ENCODE assay signal across 29 cellular contexts in the genomic region with DNA sequence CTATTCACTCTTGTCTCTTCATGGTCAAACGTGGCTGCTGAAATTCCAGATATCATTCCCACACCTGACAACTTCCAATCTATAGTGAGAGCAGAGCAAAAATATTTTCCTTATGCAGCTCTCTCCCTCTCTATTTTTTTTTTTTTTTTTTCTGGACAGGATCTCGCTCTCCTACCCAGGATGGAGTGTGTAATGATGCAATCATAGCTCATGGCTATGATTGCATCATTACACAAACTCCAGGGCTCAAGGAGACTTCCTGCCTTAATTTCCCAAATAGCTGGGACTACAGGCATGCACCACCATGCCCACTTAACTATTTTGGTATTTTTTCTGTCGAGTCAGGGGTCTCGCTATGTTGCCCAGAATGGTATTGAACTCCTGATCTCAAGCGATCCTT.
"Had no signal": no experiment of that assay in that cellular context is flagged by ENCODE, and none has a peak within 500 bp of the region (broad histone marks: within the 10 kb centered on the region; RNA-seq: fewer than 3 reads in every experiment).

No MANE protein-coding gene starts in this region.

- H3K36me3 Mint-ChIP-seq: activated CD4-positive, alpha-beta memory T cell treated with anti-CD3 and anti-CD28 coated beads for 36 hours; activated naive CD4-positive, alpha-beta T cell treated with anti-CD3 and anti-CD28 coated beads, Interleukin-2, amount 10 ng/mL, durations not matched to agents 7 days and 5 days; activated naive CD4-positive, alpha-beta T cell treated with anti-CD3 and anti-CD28 coated beads, Interleukin-2, amount 50 U/mL, for 72 hours; activated naive CD8-positive, alpha-beta T cell treated with anti-CD3 and anti-CD28 coated beads, Interleukin-2, amount 10 ng/mL, durations not matched to agents 7 days and 5 days; brain had no signal

- H3K4me3 ChIP-seq: ascending aorta, breast epithelium, coronary artery, dorsolateral prefrontal cortex, esophagus squamous epithelium had no signal

- H3K36me3 ChIP-seq: ascending aorta, breast epithelium, esophagus squamous epithelium had no signal

- H3K27ac Mint-ChIP-seq: activated CD4-positive, alpha-beta memory T cell treated with anti-CD3 and anti-CD28 coated beads for 36 hours; activated CD4-positive, alpha-beta T cell treated with anti-CD3 and anti-CD28 coated beads for 36 hours; activated CD4-positive, alpha-beta T cell treated with anti-CD3 and anti-CD28 coated beads, Interleukin-2, amount 10 ng/mL, durations not matched to agents 24 days and 14 days; activated CD8-positive, alpha-beta T cell treated with anti-CD3 and anti-CD28 coated beads, Interleukin-2, amount 10 ng/mL, durations not matched to agents 7 days and 5 days; activated naive CD4-positive, alpha-beta T cell treated with anti-CD3 and anti-CD28 coated beads, Interleukin-2, amount 10 ng/mL, durations not matched to agents 7 days and 5 days; activated naive CD8-positive, alpha-beta T cell treated with anti-CD3 and anti-CD28 coated beads, Interleukin-2, amount 10 ng/mL, durations not matched to agents 7 days and 5 days; activated T-cell treated with anti-CD3 and anti-CD28 coated beads, Interleukin-2, amount 50 U/mL, for 72 hours; brain; dendritic cell treated with granulocyte-macrophage colony-stimulating factor and Interleukin-4, amounts not matched to agents 40 ng/mL and 50 ng/mL, for 4 days; endodermal cell had no signal

- H3K27ac ChIP-seq: ascending aorta, breast epithelium, coronary artery, dorsolateral prefrontal cortex, esophagus squamous epithelium had no signal

- H3K27me3 Mint-ChIP-seq: activated CD4-positive, alpha-beta T cell treated with anti-CD3 and anti-CD28 coated beads for 36 hours; activated CD4-positive, alpha-beta T cell treated with anti-CD3 and anti-CD28 coated beads, Interleukin-2, amount 10 ng/mL, durations not matched to agents 24 days and 14 days; activated naive CD4-positive, alpha-beta T cell treated with anti-CD3 and anti-CD28 coated beads, Interleukin-2, amount 10 ng/mL, durations not matched to agents 7 days and 5 days; activated naive CD8-positive, alpha-beta T cell treated with anti-CD3 and anti-CD28 coated beads, Interleukin-2, amount 10 ng/mL, durations not matched to agents 7 days and 5 days; activated T-cell treated with anti-CD3 and anti-CD28 coated beads, Interleukin-2, amount 50 U/mL, for 24 hours; brain; dendritic cell treated with granulocyte-macrophage colony-stimulating factor and Interleukin-4, amounts not matched to agents 40 ng/mL and 50 ng/mL, for 4 days had no signal

- H3K27me3 ChIP-seq: ascending aorta, breast epithelium, esophagus squamous epithelium had no signal

- H3K4me1 Mint-ChIP-seq: activated CD4-positive, alpha-beta T cell treated with anti-CD3 and anti-CD28 coated beads for 36 hours; activated CD4-positive, alpha-beta T cell treated with anti-CD3 and anti-CD28 coated beads, Interleukin-2, amount 10 ng/mL, durations not matched to agents 24 days and 14 days; activated naive CD4-positive, alpha-beta T cell treated with anti-CD3 and anti-CD28 coated beads, Interleukin-2, amount 10 ng/mL, durations not matched to agents 7 days and 5 days; activated naive CD8-positive, alpha-beta T cell treated with anti-CD3 and anti-CD28 coated beads, Interleukin-2, amount 10 ng/mL, durations not matched to agents 7 days and 5 days; brain; central memory CD8-positive, alpha-beta T cell had no signal

- ATAC-seq: activated CD4-positive, alpha-beta T cell treated with anti-CD3 and anti-CD28 coated beads for 36 hours; activated CD8-positive, alpha-beta T cell treated with anti-CD3 and anti-CD28 coated beads, Interleukin-2, amount 10 ng/mL, durations not matched to agents 7 days and 5 days; activated naive CD4-positive, alpha-beta T cell treated with anti-CD3 and anti-CD28 coated beads, Interleukin-2, amount 50 U/mL, for 72 hours; activated T-cell treated with anti-CD3 and anti-CD28 coated beads, Interleukin-2, amount 50 U/mL, for 72 hours had no signal

- H3K9me3 ChIP-seq: ascending aorta, breast epithelium, esophagus squamous epithelium had no signal

- H3K4me1 ChIP-seq: ascending aorta, breast epithelium, esophagus squamous epithelium had no signal

- DNase-seq: activated CD4-positive, alpha-beta memory T cell treated with anti-CD3 and anti-CD28 coated beads for 36 hours; activated CD4-positive, alpha-beta T cell treated with anti-CD3 and anti-CD28 coated beads for 36 hours; activated CD4-positive, alpha-beta T cell treated with anti-CD3 and anti-CD28 coated beads, Interleukin-2, amount 10 ng/mL, durations not matched to agents 24 days and 14 days; activated CD4-positive, CD25-positive, alpha-beta regulatory T cell; activated CD4-positive, CD25-positive, alpha-beta regulatory T cell treated with anti-CD3 and anti-CD28 coated beads, Interleukin-2, amount 50 U/mL, for 72 hours; activated CD8-positive, alpha-beta memory T cell treated with anti-CD3 and anti-CD28 coated beads, Interleukin-2, amount 50 U/mL, for 48 hours; activated CD8-positive, alpha-beta T cell treated with anti-CD3 and anti-CD28 coated beads, Interleukin-2, amount 10 ng/mL, durations not matched to agents 7 days and 5 days; activated gamma-delta T cell; activated naive CD4-positive, alpha-beta T cell; activated naive CD4-positive, alpha-beta T cell treated with anti-CD3 and anti-CD28 coated beads, Interleukin-2, amount 10 ng/mL, durations not matched to agents 7 days and 5 days; activated naive CD8-positive, alpha-beta T cell treated with anti-CD3 and anti-CD28 coated beads, Interleukin-2, amount 10 ng/mL, durations not matched to agents 7 days and 5 days; activated T-cell treated with anti-CD3 and anti-CD28 coated beads for 4 hours; activated T-cell treated with anti-CD3 and anti-CD28 coated beads, Interleukin-2, amount 50 U/mL, for 24 hours; activated T-cell treated with anti-CD3 and anti-CD28 coated beads, Interleukin-2, amount 50 U/mL, for 72 hours; dorsolateral prefrontal cortex; effector memory CD4-positive, alpha-beta T cell; endodermal cell; erythroblast; esophagus squamous epithelium; foreskin fibroblast; head of caudate nucleus; T-helper 2 cell had no signal

- H3K9me3 Mint-ChIP-seq: activated CD4-positive, alpha-beta memory T cell treated with anti-CD3 and anti-CD28 coated beads for 36 hours; activated CD4-positive, alpha-beta T cell treated with anti-CD3 and anti-CD28 coated beads, Interleukin-2, amount 10 ng/mL, durations not matched to agents 24 days and 14 days; activated naive CD4-positive, alpha-beta T cell treated with anti-CD3 and anti-CD28 coated beads, Interleukin-2, amount 10 ng/mL, durations not matched to agents 7 days and 5 days; activated naive CD8-positive, alpha-beta T cell treated with anti-CD3 and anti-CD28 coated beads, Interleukin-2, amount 10 ng/mL, durations not matched to agents 7 days and 5 days; activated T-cell treated with anti-CD3 and anti-CD28 coated beads, Interleukin-2, amount 50 U/mL, for 24 hours; endodermal cell had no signal

- H3K4me3 Mint-ChIP-seq: activated CD4-positive, alpha-beta memory T cell treated with anti-CD3 and anti-CD28 coated beads for 36 hours; activated CD4-positive, alpha-beta T cell treated with anti-CD3 and anti-CD28 coated beads for 36 hours; activated CD4-positive, alpha-beta T cell treated with anti-CD3 and anti-CD28 coated beads, Interleukin-2, amount 10 ng/mL, durations not matched to agents 24 days and 14 days; activated CD8-positive, alpha-beta T cell treated with anti-CD3 and anti-CD28 coated beads, Interleukin-2, amount 10 ng/mL, durations not matched to agents 7 days and 5 days; activated naive CD4-positive, alpha-beta T cell treated with anti-CD3 and anti-CD28 coated beads, Interleukin-2, amount 10 ng/mL, durations not matched to agents 7 days and 5 days; activated naive CD8-positive, alpha-beta T cell treated with anti-CD3 and anti-CD28 coated beads, Interleukin-2, amount 10 ng/mL, durations not matched to agents 7 days and 5 days; activated T-cell treated with anti-CD3 and anti-CD28 coated beads, Interleukin-2, amount 50 U/mL, for 24 hours; activated T-cell treated with anti-CD3 and anti-CD28 coated beads, Interleukin-2, amount 50 U/mL, for 72 hours; brain; central memory CD8-positive, alpha-beta T cell; dendritic cell treated with granulocyte-macrophage colony-stimulating factor and Interleukin-4, amounts not matched to agents 40 ng/mL and 50 ng/mL, for 4 days; endodermal cell had no signal
